1 cellular context compared by ENCODE assay signal in genomic region chr4:159016527-159017137, GRCh38.
TF ChIP-seq lines count a peak whose summit lies in the region.

No MANE protein-coding gene starts in this region.

TF ChIP-seq in SK-N-SH treated with all-trans-retinoic acid at 6 μM for 48 hours, 23 proteins besides CTCF, POLR2A, EP300 and RAD21 (continued from another document):
- no peak for TF ChIP-seq TSHZ2 (CRISPR knock-in tag; IDR thresholded peaks at IDR 0.05)
- no peak for TF ChIP-seq ZNF565 (CRISPR knock-in tag; conservative IDR thresholded peaks at IDR 0.05; ENCODE audit: low read depth)
- no peak for TF ChIP-seq CSRNP3 (CRISPR knock-in tag; IDR thresholded peaks at IDR 0.05)
- TF ChIP-seq SNAI2 (CRISPR knock-in tag; IDR thresholded peaks at IDR 0.05): no peak
- TF ChIP-seq ARNTL (CRISPR knock-in tag; IDR thresholded peaks at IDR 0.05; ENCODE audit: borderline replicate concordance, low read depth): no peak
- TF ChIP-seq CSDC2 (CRISPR knock-in tag; IDR thresholded peaks at IDR 0.05): no peak
- TF ChIP-seq, protein P1, sequence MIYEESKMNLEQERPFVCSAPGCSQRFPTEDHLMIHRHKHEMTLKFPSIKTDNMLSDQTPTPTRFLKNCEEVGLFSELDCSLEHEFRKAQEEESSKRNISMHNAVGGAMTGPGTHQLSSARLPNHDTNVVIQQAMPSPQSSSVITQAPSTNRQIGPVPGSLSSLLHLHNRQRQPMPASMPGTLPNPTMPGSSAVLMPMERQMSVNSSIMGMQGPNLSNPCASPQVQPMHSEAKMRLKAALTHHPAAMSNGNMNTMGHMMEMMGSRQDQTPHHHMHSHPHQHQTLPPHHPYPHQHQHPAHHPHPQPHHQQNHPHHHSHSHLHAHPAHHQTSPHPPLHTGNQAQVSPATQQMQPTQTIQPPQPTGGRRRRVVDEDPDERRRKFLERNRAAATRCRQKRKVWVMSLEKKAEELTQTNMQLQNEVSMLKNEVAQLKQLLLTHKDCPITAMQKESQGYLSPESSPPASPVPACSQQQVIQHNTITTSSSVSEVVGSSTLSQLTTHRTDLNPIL (CRISPR knock-in tag; IDR thresholded peaks at IDR 0.05; ENCODE audit: low read depth): no peak
- TF ChIP-seq GLIS3 (CRISPR knock-in tag; IDR thresholded peaks at IDR 0.05): no peak
